Comparison of ENCODE assay signal across 9 cellular contexts in the genomic region with DNA sequence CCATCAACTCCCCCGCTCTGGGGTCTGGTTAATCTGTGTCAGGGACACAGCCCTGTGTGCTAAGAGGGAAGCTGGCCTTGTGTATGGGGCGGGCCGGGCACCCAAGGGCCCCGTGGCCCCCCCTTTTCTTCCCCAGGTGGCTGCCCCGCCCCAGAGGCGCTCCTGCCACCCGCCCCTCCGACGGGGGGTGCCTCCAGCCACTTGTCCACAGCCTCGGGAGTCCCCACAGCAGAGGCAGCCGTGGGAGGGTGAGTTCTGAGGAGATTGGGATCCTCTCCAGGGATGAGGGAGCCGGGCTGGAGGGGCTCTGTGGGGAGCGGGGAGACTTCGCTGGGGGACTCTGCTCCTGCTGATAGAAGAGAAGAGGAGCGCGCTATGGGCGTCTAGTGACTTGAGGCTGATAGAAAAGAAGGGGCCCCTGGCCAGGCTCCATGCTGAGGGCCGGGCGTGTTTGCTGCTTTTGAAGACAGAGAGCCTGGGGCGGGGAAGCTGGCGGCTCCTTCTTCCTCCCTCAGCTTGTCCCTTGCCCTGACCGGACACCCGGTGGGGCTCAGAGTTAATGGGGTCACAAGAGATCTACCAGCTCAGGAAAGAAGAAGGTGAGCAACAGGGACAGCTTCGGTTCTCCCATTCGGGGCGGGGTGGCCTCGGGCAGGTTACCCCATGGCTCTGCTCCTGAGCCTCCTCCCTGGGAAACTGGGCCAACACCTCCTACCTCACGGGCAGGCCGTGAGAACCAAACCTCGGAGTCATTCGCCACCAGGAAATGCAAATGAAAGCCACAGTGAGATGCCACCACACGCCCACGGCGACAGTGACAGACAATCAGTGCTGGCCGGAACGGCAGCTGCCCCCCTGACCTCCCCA.
DNase-seq lines count a peak whose midpoint lies in the region; TF ChIP-seq lines count a peak whose summit lies in the region.
"Had no signal": no experiment of that assay in that cellular context is flagged by ENCODE, and none has a peak within 500 bp of the region (broad histone marks: within the 10 kb centered on the region; RNA-seq: fewer than 3 reads in every experiment).

No MANE protein-coding gene starts in this region.

- no CpG with 5 or more reads among the region's 36 CpGs for WGBS in mesendoderm (ENCODE audit: extremely low coverage, insufficient coverage, low lambda C conversion rate)

- H3K23ac ChIP-seq in mesendoderm (ENCODE audit: low read length) = no peak overlapping the region

- no peak overlapping the region for H2AK5ac ChIP-seq in mesendoderm (ENCODE audit: low read length)

- H3K56ac ChIP-seq in mesendoderm (ENCODE audit: low read length) = peak overlapping the region; percentile 27

- intact Hi-C loops in vagina (cut with DNase I) = no loop called here

- H3K4me3 ChIP-seq in mesendoderm (ENCODE audit: low read length) (no peak overlapping the region), vagina (peak overlapping the region in 1 of 2 donors; percentile 36)

- no peak for TF ChIP-seq POLR2A in vagina (IDR thresholded peaks at IDR 0.05)

- no peak for TF ChIP-seq CTCF in vagina (IDR thresholded peaks at IDR 0.05)

- no peaks in the 10 kb centered on the region for H3K79me1 ChIP-seq in mesendoderm (ENCODE audit: low read length)

- H2BK120ac ChIP-seq in mesendoderm (ENCODE audit: low read depth, low read length) = no peak overlapping the region

- no peak overlapping the region for H3K4me2 ChIP-seq in mesendoderm (ENCODE audit: low read length)
- H3K4me2 ChIP-seq: KMS-11 had no signal

- H3K27me3 ChIP-seq in mesendoderm (ENCODE audit: insufficient read depth, low read length, poor library complexity) (no peaks in the 10 kb centered on the region), vagina (no peaks in the 10 kb centered on the region)

- no peak overlapping the region for H4K8ac ChIP-seq in mesendoderm (ENCODE audit: low read depth, low read length)

- no peaks in the 10 kb centered on the region for H3K9me3 ChIP-seq in vagina

- H3K4me1 ChIP-seq in mesendoderm (ENCODE audit: control insufficient read depth, low read depth, low read length) (peaks cover 7% of the 10 kb centered on the region), vagina (peaks cover 38% of the 10 kb centered on the region)

- H4K5ac ChIP-seq in mesendoderm (ENCODE audit: low read length) = no peak overlapping the region

- H3K9ac ChIP-seq in mesendoderm (ENCODE audit: low read length) = no peak overlapping the region
- H3K9ac ChIP-seq: KMS-11 had no signal

- no peaks in the 10 kb centered on the region for H3K79me2 ChIP-seq in mesendoderm (ENCODE audit: control insufficient read depth, insufficient read depth, low read length)

- H2BK15ac ChIP-seq in mesendoderm (replicated peaks; ENCODE audit: low read depth) = no peak overlapping the region

- H3K27ac ChIP-seq in mesendoderm (ENCODE audit: low read depth, low read length) (no peak overlapping the region), vagina (peak overlapping the region; percentile 80)
- H3K27ac ChIP-seq: KMS-11 had no signal

- no peak overlapping the region for H3K4ac ChIP-seq in mesendoderm (ENCODE audit: low read depth, low read length)

- H2BK5ac ChIP-seq in mesendoderm (ENCODE audit: low read length) = no peak overlapping the region

- peak; percentile 34 to 54 for DNase-seq in activated CD4-positive, alpha-beta T cell treated with anti-CD3 and anti-CD28 coated beads for 24 hours (ENCODE audit: low read depth in 2 of 2)
- no peak for DNase-seq in activated CD4-positive, alpha-beta T cell treated with anti-CD3 and anti-CD28 coated beads for 1 hour
- peak; percentile 82 to 84 for DNase-seq in activated T-cell treated with anti-CD3 and anti-CD28 coated beads, Interleukin-2, amount 50 U/mL, for 48 hours
- DNase-seq in mesendoderm (no peak), vagina (ENCODE audit: extremely low spot score in 2 of 2) (no peak), RKO (ENCODE audit: low spot score) (no peak), NCI-H226 (no peak), hippocampal formation (lab: John Stamatoyannopoulos, UW) (no peak)

- H3K36me3 ChIP-seq in mesendoderm (ENCODE audit: control insufficient read depth, insufficient read depth, low read length) (no peaks in the 10 kb centered on the region), vagina (no peaks in the 10 kb centered on the region)

- H3K18ac ChIP-seq in mesendoderm (ENCODE audit: low read length) = no peak overlapping the region

Comparison
In these comparisons a context has a peak if more than half of its experiments do, and no peak if none do; other contexts are left out.
1. DNase-seq: peak in activated CD4-positive, alpha-beta T cell treated with anti-CD3 and anti-CD28 coated beads for 24 hours (2 of 2) and activated T-cell treated with anti-CD3 and anti-CD28 coated beads, Interleukin-2, amount 50 U/mL, for 48 hours (2 of 2); none in activated CD4-positive, alpha-beta T cell treated with anti-CD3 and anti-CD28 coated beads for 1 hour (single experiment), mesendoderm (single experiment), vagina (0 of 2), RKO (single experiment), NCI-H226 (single experiment) and hippocampal formation (0 of 2).